In genomic region chr20:62708591-62709536, GRCh38 we compare ENCODE assay signal across 8 cellular contexts. TPM values are rescaled to one million over a fixed set of nuclear protein-coding genes. Genes with fewer than 3 reads are reported as not detected.
DNase-seq lines count a peak whose midpoint lies in the region; ATAC-seq, FAIRE-seq and TF ChIP-seq lines count a peak whose summit lies in the region.
"Had no signal": no experiment of that assay in that cellular context is flagged by ENCODE, and none has a peak within 500 bp of the region (broad histone marks: within the 10 kb centered on the region; RNA-seq: fewer than 3 reads in every experiment).

NTSR1 (plus strand) TSS chr20:62708836; CDS start chr20:62709208, 372 bp downstream.

- peaks cover 10 to 33% (median 15%) of the 10 kb centered on the region in 5 donors for H3K27me3 Mint-ChIP-seq in naive thymus-derived CD8-positive, alpha-beta T cell

- peak; percentile 29 to 55 for ATAC-seq in naive thymus-derived CD8-positive, alpha-beta T cell
- ATAC-seq in HG03159 (IDR thresholded peaks at IDR 0.05; ENCODE audit: unreplicated experiment) = no peak
- ATAC-seq: gastroesophageal sphincter had no signal

- peak; percentile 42 for DNase-seq in ELR (ENCODE audit: low read depth)
- DNase-seq in NB4 (ENCODE audit: low read depth) = peak; percentile 61
- DNase-seq in dermis blood vessel endothelial cell = peak; percentile 12
- DNase-seq in naive thymus-derived CD8-positive, alpha-beta T cell = no peak
- no peak for DNase-seq in GM12891 (ENCODE audit: insufficient read length, low spot score)
- DNase-seq in stimulated activated CD4-positive, alpha-beta T cell treated with anti-CD3 and anti-CD28 coated beads, Interleukin-4, amount 100 ng/mL, for 4 hours = no peak

- peak within 1 kb of the TSS; percentile 38 for H3K4me3 ChIP-seq in NB4 (ENCODE audit: low read depth, low read length)

- H3K4me3 Mint-ChIP-seq in naive thymus-derived CD8-positive, alpha-beta T cell = peak within 1 kb of the TSS in 9 of 10 donors; percentile 39 to 80 (median 53)

- POLR2A ChIA-PET in naive thymus-derived CD8-positive, alpha-beta T cell (lab: Charles Lee) = interaction anchor here (1.1 to 1.6 kb wide), 2 partner anchors 85 to 100 kb away, joined by 3 to 6 read pairs; no protein-coding TSS in a partner anchor

- no peaks in the 10 kb centered on the region for H3K36me3 Mint-ChIP-seq in naive thymus-derived CD8-positive, alpha-beta T cell

- no peak for FAIRE-seq in GM12891 (lab: Jason Lieb, UNC)

- peak within 1 kb of the TSS in 1 of 10 donors; percentile 29 for H3K27ac Mint-ChIP-seq in naive thymus-derived CD8-positive, alpha-beta T cell

- no peaks in the 10 kb centered on the region for H3K9me3 Mint-ChIP-seq in naive thymus-derived CD8-positive, alpha-beta T cell

- peaks cover 8 to 16% (median 15%) of the 10 kb centered on the region in 4 donors for H3K4me1 Mint-ChIP-seq in naive thymus-derived CD8-positive, alpha-beta T cell

- TF ChIP-seq CTCF in NB4 (IDR thresholded peaks at IDR 0.05; ENCODE audit: low read depth, low read length) = no peak

- TF ChIP-seq POLR2A in NB4 (IDR thresholded peaks at IDR 0.05; ENCODE audit: extremely low read depth, insufficient read length) (no peak), GM12891 (IDR thresholded peaks at IDR 0.05; ENCODE audit: low read depth, low read length) (no peak)

TF ChIP-seq in GM12891, 5 proteins besides CTCF, POLR2A, EP300 and RAD21:
- TF ChIP-seq SPI1 (IDR thresholded peaks at IDR 0.05; ENCODE audit: low read depth, low read length) = no peak
- no peak for TF ChIP-seq POU2F2 (IDR thresholded peaks at IDR 0.05; ENCODE audit: low read depth, low read length)
- no peak for TF ChIP-seq POLR2AphosphoS5 (IDR thresholded peaks at IDR 0.05; ENCODE audit: low read depth, low read length)
- no peak for TF ChIP-seq PAX5 (IDR thresholded peaks at IDR 0.05; ENCODE audit: insufficient read depth, low read length, severe bottlenecking)
- TF ChIP-seq TAF1 (IDR thresholded peaks at IDR 0.05; ENCODE audit: low read depth, low read length) = no peak
TF ChIP-seq in GM12891: peak in this region for 0.

RNA-seq across cellular contexts. Expression of gene NTSR1, which starts in this region (rescaled TPM):
- total RNA-seq in dermis blood vessel endothelial cell = 0.05 TPM in 1 of 2 replicates, not detected in the other
- not detected for total RNA-seq in naive thymus-derived CD8-positive, alpha-beta T cell
- not detected for polyA plus RNA-seq in naive thymus-derived CD8-positive, alpha-beta T cell
- not detected for polyA plus RNA-seq in GM12891 (2012; ENCODE audit: low read depth, missing spikeins)

Comparison
In these comparisons a context has a peak if more than half of its experiments do, and no peak if none do; other contexts are left out.
1. Peak in DNase-seq in dermis blood vessel endothelial cell; RNA of the gene not detected or under 1 TPM.
2. Peak in ATAC-seq in naive thymus-derived CD8-positive, alpha-beta T cell; RNA of the gene not detected or under 1 TPM.
3. DNase-seq: peak in ELR (single experiment) and NB4 (single experiment); none in naive thymus-derived CD8-positive, alpha-beta T cell (0 of 10), GM12891 (single experiment) and stimulated activated CD4-positive, alpha-beta T cell treated with anti-CD3 and anti-CD28 coated beads, Interleukin-4, amount 100 ng/mL, for 4 hours (0 of 2).